In the genomic region with DNA sequence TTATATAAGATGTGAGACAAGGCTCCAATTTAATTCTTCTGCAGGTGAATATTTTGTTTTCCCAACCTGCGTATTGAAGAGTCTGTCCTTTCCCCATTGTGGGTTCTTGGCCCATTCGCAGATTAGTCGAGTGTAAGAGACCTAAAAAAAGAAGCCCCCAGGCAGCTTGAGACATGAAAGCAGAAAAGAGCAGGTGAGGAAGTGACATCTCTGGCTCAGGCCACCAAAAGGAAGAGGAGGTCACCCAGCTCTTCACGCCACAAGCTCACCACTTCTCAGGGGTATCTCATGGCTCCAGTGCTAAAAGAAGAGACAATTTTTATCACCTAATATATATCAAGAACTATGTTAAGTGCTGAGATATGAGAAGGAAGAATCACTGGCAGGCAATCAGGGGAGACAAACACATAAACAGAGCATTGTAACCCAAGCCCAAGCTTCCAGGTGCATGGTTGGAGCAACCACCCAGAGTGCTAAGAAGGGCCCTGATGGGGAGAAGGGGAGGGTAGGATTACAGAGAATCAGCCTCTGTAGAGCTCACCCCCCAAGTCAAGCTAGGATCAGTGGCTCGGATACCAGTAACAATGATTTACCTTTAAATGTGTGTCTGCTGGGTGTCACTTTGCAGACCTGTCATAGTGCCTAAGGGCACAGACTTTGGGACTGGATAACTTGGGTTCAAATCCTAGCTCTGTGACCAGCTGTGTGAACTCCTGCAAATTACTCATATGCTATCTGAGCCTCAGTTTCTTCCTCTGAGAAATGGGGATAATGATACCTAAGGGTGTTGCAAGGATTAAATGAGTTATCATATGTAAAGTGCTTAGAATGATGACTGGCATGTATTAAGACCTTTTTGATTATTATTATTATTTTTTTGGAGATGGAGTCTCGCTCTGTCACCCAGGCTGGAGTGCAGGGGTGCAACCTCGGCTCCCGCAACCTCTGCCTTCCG, we compare ENCODE assay signal across 1 cellular context.
A peak's percentile ranks its signal among the peaks of the same experiment; 100 is the strongest.
TF ChIP-seq lines count a peak whose summit lies in the region.

No MANE protein-coding gene starts in this region.

TF ChIP-seq in HEK293, 187 proteins besides CTCF, POLR2A, EP300 and RAD21 (continued from another document):
- TF ChIP-seq GLIS1 (tag by site-specific recombination; IDR thresholded peaks at IDR 0.05): peak; percentile 51
- no peak for TF ChIP-seq ZNF791 (tag by site-specific recombination; IDR thresholded peaks at IDR 0.05)
- TF ChIP-seq ZXDB (tag by site-specific recombination; IDR thresholded peaks at IDR 0.05): 0 out of 2 replicates have a peak, but pooled peaks have one; percentile 14
- TF ChIP-seq ZNF664 (tag by site-specific recombination; IDR thresholded peaks at IDR 0.05): 0 out of 2 replicates have a peak, but pooled peaks have one; percentile 30
- no peak for TF ChIP-seq ZNF571 (tag by site-specific recombination; IDR thresholded peaks at IDR 0.05)
- TF ChIP-seq ZNF350 (tag by site-specific recombination; IDR thresholded peaks at IDR 0.05): no peak
